In the genomic region with DNA sequence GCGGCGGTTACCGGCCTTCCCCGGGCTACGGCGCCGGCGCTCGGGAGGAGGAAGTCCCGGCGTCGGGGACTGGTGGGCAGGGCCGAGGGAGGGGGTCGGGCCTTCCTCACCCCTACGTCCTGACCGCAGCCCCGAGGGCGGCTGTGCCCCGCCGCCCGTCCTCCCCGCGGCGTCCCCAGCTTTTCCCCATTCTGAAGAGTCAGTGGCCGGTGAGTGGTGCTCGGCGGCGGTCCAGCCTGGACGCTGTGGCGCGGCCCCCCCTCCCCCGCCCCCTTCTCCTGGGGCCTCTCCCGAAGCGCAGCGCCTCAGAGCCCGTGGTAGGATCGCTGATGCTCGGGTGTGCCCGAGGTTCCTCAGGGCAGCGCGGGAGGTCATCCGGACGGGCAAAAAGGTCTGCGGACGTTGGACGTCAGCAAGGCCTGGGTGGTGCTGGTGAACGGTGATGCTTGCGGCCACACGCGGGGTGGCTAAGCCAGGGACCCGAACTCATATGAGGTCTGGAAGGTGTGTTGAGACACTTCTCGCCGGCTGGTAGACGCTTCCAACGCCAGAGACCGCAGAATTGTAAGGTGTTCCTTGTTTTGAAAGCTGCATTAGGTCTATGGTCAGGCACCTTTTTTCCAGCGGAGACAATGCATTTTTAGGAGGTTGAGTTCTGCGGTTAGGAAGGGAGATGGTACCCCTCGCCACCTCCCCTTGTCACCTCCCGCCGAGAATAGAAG, we compare ENCODE assay signal across 8 cellular contexts. TPM values are rescaled to one million over a fixed set of nuclear protein-coding genes. Genes with fewer than 3 reads are reported as not detected.
DNase-seq lines count a peak whose midpoint lies in the region; ATAC-seq and TF ChIP-seq lines count a peak whose summit lies in the region.

No MANE protein-coding gene starts in this region.

- peaks cover 4% of the 10 kb centered on the region for H3K36me3 Mint-ChIP-seq in activated naive CD8-positive, alpha-beta T cell

- H4K20me1 ChIP-seq in PC-9 (ENCODE audit: insufficient read depth): 0 out of 2 replicates have a peak, but pooled peaks cover 4% of the 10 kb centered on the region

- no peaks in the 10 kb centered on the region for H3K9me2 ChIP-seq in PC-9 (ENCODE audit: insufficient read depth)

- intact Hi-C loops in PC-9 (cut with micrococcal nuclease; ENCODE audit: unreplicated experiment): no loop called here
- intact Hi-C loops in Right ventricle myocardium superior (cut with DNase I): no loop called here
- intact Hi-C loops in uterus (cut with DNase I; ENCODE audit: low total_unique reads): no loop called here

- H3K27ac Mint-ChIP-seq in activated naive CD8-positive, alpha-beta T cell: peak overlapping the region; percentile 86

- peak; percentile 34 for ATAC-seq in GM19025 (IDR thresholded peaks at IDR 0.05; ENCODE audit: low read depth, unreplicated experiment)
- peak; percentile 37 for ATAC-seq in HG03175 (IDR thresholded peaks at IDR 0.05; ENCODE audit: unreplicated experiment)
- ATAC-seq in Right ventricle myocardium superior (ENCODE audit: poor library complexity): peak; percentile 34

- H3K79me2 ChIP-seq in PC-9 (ENCODE audit: low read depth) (peaks cover 45% of the 10 kb centered on the region), trophoblast cell (ENCODE audit: control insufficient read depth, insufficient read depth, low read length, poor library complexity) (peaks cover 6% of the 10 kb centered on the region)

- H3K23ac ChIP-seq in trophoblast cell (ENCODE audit: low read length): peak overlapping the region; percentile 87

- H3F3A ChIP-seq in PC-9 (ENCODE audit: insufficient read depth, low read depth): 0 out of 2 replicates have a peak, but pooled peaks cover 4% of the 10 kb centered on the region

- peak overlapping the region; percentile 0 for H3K14ac ChIP-seq in trophoblast cell (ENCODE audit: low read length)

- H3K4me1 ChIP-seq in PC-9 (replicated peaks; ENCODE audit: insufficient read depth) (peaks cover 14% of the 10 kb centered on the region), trophoblast cell (ENCODE audit: control insufficient read depth in 1 of 2, insufficient read depth in 2 of 2, low read length in 2 of 2) (peaks cover 6 to 15% of the 10 kb centered on the region in 2 experiments), uterus (no peaks in the 10 kb centered on the region)

- H3K27ac ChIP-seq in PC-9 (no peak overlapping the region), trophoblast cell (ENCODE audit: low read depth, low read length) (peak overlapping the region; percentile 12), uterus (peak overlapping the region; percentile 75 to 84)

- no peak overlapping the region for H4K91ac ChIP-seq in trophoblast cell (ENCODE audit: low read depth, low read length)

- H4K12ac ChIP-seq in trophoblast cell (ENCODE audit: low read depth, low read length): no peak overlapping the region

- H3K36me3 ChIP-seq in PC-9 (ENCODE audit: low read depth) (no peaks in the 10 kb centered on the region), trophoblast cell (ENCODE audit: control insufficient read depth in 1 of 2, insufficient read depth in 2 of 2, low read length in 2 of 2) (no peaks in the 10 kb centered on the region), uterus (no peaks in the 10 kb centered on the region)

- no peak for TF ChIP-seq POLR2A in uterus (IDR thresholded peaks at IDR 0.05)

- H3K27me3 Mint-ChIP-seq in activated naive CD8-positive, alpha-beta T cell: no peaks in the 10 kb centered on the region

- H3K27me3 ChIP-seq in PC-9 (ENCODE audit: insufficient read depth, low read depth) (no peaks in the 10 kb centered on the region), trophoblast cell (ENCODE audit: insufficient read depth, low read length) (no peaks in the 10 kb centered on the region), uterus (no peaks in the 10 kb centered on the region)

- H2BK120ac ChIP-seq in trophoblast cell (ENCODE audit: insufficient read depth, low read length, poor library complexity): no peak overlapping the region

- peak overlapping the region; percentile 1 for H3K4ac ChIP-seq in trophoblast cell (ENCODE audit: low read depth, low read length)

- POLR2A ChIA-PET in PC-9 (lab: Charles Lee; ENCODE audit: unreplicated experiment): interaction anchor here (0.6 kb wide), 1 partner anchor 867 kb away, joined by 3 read pairs; no protein-coding TSS in a partner anchor

- WGBS in trophoblast cell (ENCODE audit: extremely low coverage, insufficient coverage, insufficient read length): no CpG with 5 or more reads among the region's 61 CpGs

- H2AK5ac ChIP-seq in trophoblast cell (ENCODE audit: low read length): no peak overlapping the region

- DNase-seq in C1 segment of cervical spinal cord (lab: John Stamatoyannopoulos, UW): peak in 12 of 14 donors; percentile 12 to 80 (median 58)
- peak in 1 of 2 experiments; percentile 53 for DNase-seq in PC-9
- DNase-seq in Right ventricle myocardium superior: peak; percentile 66
- peak; percentile 18 to 33 for DNase-seq in trophoblast cell
- peak; percentile 39 to 60 for DNase-seq in uterus

- H2AFZ ChIP-seq in PC-9: peak overlapping the region; percentile 62; the same call in 1 of the 2 replicates
- peak overlapping the region; percentile 54 for H2AFZ ChIP-seq in trophoblast cell (ENCODE audit: insufficient read depth, low read length, poor library complexity)

- peak overlapping the region; percentile 66 for H3K4me3 ChIP-seq in PC-9
- H3K4me3 ChIP-seq in trophoblast cell (ENCODE audit: low read depth, low read length): peak overlapping the region; percentile 86
- H3K4me3 ChIP-seq in uterus: peak overlapping the region; percentile 54 to 68

- H3K4me1 Mint-ChIP-seq in activated naive CD8-positive, alpha-beta T cell (ENCODE audit: low read depth): peaks cover 38% of the 10 kb centered on the region

- TF ChIP-seq CTCF in PC-9 (conservative IDR thresholded peaks at IDR 0.05): no peak
- TF ChIP-seq CTCF in uterus (IDR thresholded peaks at IDR 0.05): no peak

- no peak overlapping the region for H2BK12ac ChIP-seq in trophoblast cell (ENCODE audit: low read length)

- no peaks in the 10 kb centered on the region for H3K9me3 Mint-ChIP-seq in activated naive CD8-positive, alpha-beta T cell (ENCODE audit: low read depth)

- TSS peak; percentile 32 for BruUV-seq in PC-9 (replicated peaks; lab: Mats Ljungman, UMichigan)

- H3K4me2 ChIP-seq in PC-9: peak overlapping the region; percentile 82
- peak overlapping the region; percentile 100 for H3K4me2 ChIP-seq in trophoblast cell (ENCODE audit: low read length)

- H3K4me3 Mint-ChIP-seq in activated naive CD8-positive, alpha-beta T cell: peak overlapping the region; percentile 93

- H3K9me3 ChIP-seq in PC-9 (ENCODE audit: insufficient read depth, low read depth): no peaks in the 10 kb centered on the region
- no peaks in the 10 kb centered on the region for H3K9me3 ChIP-seq in trophoblast cell (ENCODE audit: insufficient read depth, low read depth, low read length)
- H3K9me3 ChIP-seq in uterus: no peaks in the 10 kb centered on the region

- H3K79me1 ChIP-seq in trophoblast cell (ENCODE audit: low read length): peaks cover 4% of the 10 kb centered on the region

- H4K8ac ChIP-seq in trophoblast cell (ENCODE audit: low read depth, low read length): peak overlapping the region; percentile 5

- CTCF ChIA-PET in PC-9 (lab: Charles Lee): interaction anchor here (0.6 kb wide), 1 partner anchor 398 kb away, joined by 11 read pairs; no protein-coding TSS in a partner anchor

- H3K18ac ChIP-seq in trophoblast cell (ENCODE audit: low read length): peak overlapping the region; percentile 26

- H2BK5ac ChIP-seq in trophoblast cell (ENCODE audit: low read depth, low read length, poor library complexity): no peak overlapping the region

- H3K9ac ChIP-seq in trophoblast cell (ENCODE audit: low read length): peak overlapping the region; percentile 85

RNA-seq across cellular contexts. Expression of a gene that starts 0.7 kb away (rescaled TPM):
- total RNA-seq in PC-9 (2021) (3.0 and 4.4 TPM in 2 replicates), Right ventricle myocardium superior (6.3 TPM), uterus (1 to 10 TPM; 1.0 to 6.1 (median 3.3) TPM)
- 4.8 and 5.0 TPM in 2 replicates for polyA plus RNA-seq in trophoblast cell (2013)

RNA-seq across cellular contexts. Expression of a gene that starts 48.7 kb away (rescaled TPM):
- total RNA-seq in PC-9 (2021): 17.2 and 17.4 TPM in 2 replicates
- 17.2 TPM for total RNA-seq in Right ventricle myocardium superior
- polyA plus RNA-seq in trophoblast cell (2013): 13.3 and 13.4 TPM in 2 replicates
- total RNA-seq in uterus: 10 to 100 TPM in 1 of 4 donors, 1 to 10 TPM in 1, under 1 TPM in 2; 0.29 to 20.2 (median 4.0) TPM
